Comparison of ENCODE assay signal across 16 cellular contexts in genomic region chr1:54982739-54983138, GRCh38. TPM values are rescaled to one million over a fixed set of nuclear protein-coding genes. Genes with fewer than 3 reads are reported as not detected.
DNase-seq lines count a peak whose midpoint lies in the region; ATAC-seq and TF ChIP-seq lines count a peak whose summit lies in the region.
"Had no signal": no experiment of that assay in that cellular context is flagged by ENCODE, and none has a peak within 500 bp of the region (broad histone marks: within the 10 kb centered on the region; RNA-seq: fewer than 3 reads in every experiment).

No MANE protein-coding gene starts in this region.

- no peak overlapping the region for H3K27ac ChIP-seq in upper lobe of right lung
- H3K27ac ChIP-seq: heart left ventricle had no signal

- no peak for ATAC-seq in upper lobe of right lung
- ATAC-seq: activated naive CD8-positive, alpha-beta T cell treated with anti-CD3 and anti-CD28 coated beads, Interleukin-2, amount 50 U/mL, for 24 hours; heart left ventricle had no signal

- H3K4me3 ChIP-seq in upper lobe of right lung, result no peak overlapping the region
- H3K4me3 ChIP-seq: heart left ventricle had no signal

- no peaks in the 10 kb centered on the region for H3K9me3 ChIP-seq in upper lobe of right lung
- H3K9me3 ChIP-seq: heart left ventricle had no signal

- TF ChIP-seq CTCF in upper lobe of right lung (IDR thresholded peaks at IDR 0.05), result no peak

- no peaks in the 10 kb centered on the region for H3K36me3 ChIP-seq in upper lobe of right lung
- H3K36me3 ChIP-seq: heart left ventricle had no signal

- intact Hi-C loops in upper lobe of right lung (cut with DNase I), result no loop called here

- peak; percentile 26 for DNase-seq in activated CD8-positive, alpha-beta memory T cell treated with anti-CD3 and anti-CD28 coated beads, Interleukin-2, amount 50 U/mL, for 48 hours
- DNase-seq in activated CD8-positive, alpha-beta memory T cell treated with anti-CD3 and anti-CD28 coated beads for 24 hours, result no peak
- DNase-seq in NCI-H2107 treated with DMSO at 0.1 percent for 48 hours (lab: John Stamatoyannopoulos, UW; ENCODE audit: unreplicated experiment) (peak; percentile 27), SHP77 treated with DMSO at 0.1 percent for 48 hours (lab: John Stamatoyannopoulos, UW) (peak; percentile 85), upper lobe of right lung (peak; percentile 6), NCI-H187 treated with DMSO at 0.1 percent for 48 hours (lab: John Stamatoyannopoulos, UW) (no peak), HuH-7.5 (ENCODE audit: low spot score) (no peak)
- DNase-seq in activated naive CD4-positive, alpha-beta T cell (lab: John Stamatoyannopoulos, UW), result no peak
- DNase-seq: activated naive CD8-positive, alpha-beta T cell treated with anti-CD3 and anti-CD28 coated beads, Interleukin-2, amount 50 U/mL, for 24 hours; activated T-cell treated with anti-CD3 and anti-CD28 coated beads, Interleukin-2, amount 50 U/mL, for 1 hour; GOT3; heart left ventricle; stimulated activated CD8-positive, alpha-beta memory T cell treated with anti-CD3 and anti-CD28 coated beads, Interleukin-4, amount 100 ng/mL, for 48 hours; trophoblast cell had no signal

- H3K27me3 ChIP-seq in upper lobe of right lung, result no peaks in the 10 kb centered on the region

- H3K4me1 ChIP-seq in upper lobe of right lung, result no peaks in the 10 kb centered on the region

RNA-seq across cellular contexts. Expression of gene TMEM61, which starts 2.3 kb away (rescaled TPM):
- total RNA-seq in upper lobe of right lung, result 2.3 TPM
- total RNA-seq: LHCN-M2, myocyte had no signal

RNA-seq across cellular contexts. Expression of gene BSND, which starts 16.0 kb away (rescaled TPM):
- not detected for total RNA-seq in upper lobe of right lung
- total RNA-seq: heart left ventricle, LHCN-M2, myocyte had no signal

RNA-seq across cellular contexts. Expression of gene PCSK9, which starts 56.6 kb away (rescaled TPM):
- total RNA-seq in upper lobe of right lung, result 23.5 TPM

Comparison
In these comparisons a context has a peak if more than half of its experiments do, and no peak if none do; other contexts are left out.
1. DNase-seq: peak in activated CD8-positive, alpha-beta memory T cell treated with anti-CD3 and anti-CD28 coated beads, Interleukin-2, amount 50 U/mL, for 48 hours (single experiment), NCI-H2107 treated with DMSO at 0.1 percent for 48 hours (single experiment), SHP77 treated with DMSO at 0.1 percent for 48 hours (single experiment) and upper lobe of right lung (single experiment); none in activated CD8-positive, alpha-beta memory T cell treated with anti-CD3 and anti-CD28 coated beads for 24 hours (single experiment), NCI-H187 treated with DMSO at 0.1 percent for 48 hours (single experiment), HuH-7.5 (single experiment) and activated naive CD4-positive, alpha-beta T cell (0 of 4).